In genomic region chr1:41721039-41721438, GRCh38 we compare ENCODE assay signal across 16 cellular contexts.
DNase-seq lines count a peak whose midpoint lies in the region; ATAC-seq lines count a peak whose summit lies in the region.
"Had no signal": no experiment of that assay in that cellular context is flagged by ENCODE, and none has a peak within 500 bp of the region (broad histone marks: within the 10 kb centered on the region; RNA-seq: fewer than 3 reads in every experiment).

No MANE protein-coding gene starts in this region.

- intact Hi-C loops in cardiac septum (cut with DNase I) = no loop called here

- no peaks in the 10 kb centered on the region for H3K36me3 Mint-ChIP-seq in activated T-cell treated with anti-CD3 and anti-CD28 coated beads, Interleukin-2, amount 50 U/mL, for 4 hours (ENCODE audit: insufficient read depth)
- no peaks in the 10 kb centered on the region for H3K36me3 Mint-ChIP-seq in T-cell
- no peaks in the 10 kb centered on the region for H3K36me3 Mint-ChIP-seq in stimulated activated memory B cell treated with anti-CD40 and anti-IgM and Interleukin-4, amounts not matched to agents 10 μg/mL and 1 μg/mL and 100 μg/mL, for 72 hours

- POLR2A ChIA-PET in T-cell (lab: Charles Lee) = no interaction called here

- peak overlapping the region; percentile 52 for H3K4me3 Mint-ChIP-seq in activated T-cell treated with anti-CD3 and anti-CD28 coated beads, Interleukin-2, amount 50 U/mL, for 4 hours
- H3K4me3 Mint-ChIP-seq in T-cell = peak overlapping the region; percentile 58 to 67 (median 64)
- peak overlapping the region; percentile 39 for H3K4me3 Mint-ChIP-seq in stimulated activated memory B cell treated with anti-CD40 and anti-IgM and Interleukin-4, amounts not matched to agents 10 μg/mL and 1 μg/mL and 100 μg/mL, for 72 hours
- H3K4me3 Mint-ChIP-seq: dendritic cell treated with granulocyte-macrophage colony-stimulating factor and Interleukin-4, amounts not matched to agents 40 ng/mL and 50 ng/mL, for 4 days had no signal

- H3K27ac Mint-ChIP-seq in T-cell = peak overlapping the region in 1 of 2 donors; percentile 72
- no peak overlapping the region for H3K27ac Mint-ChIP-seq in stimulated activated memory B cell treated with anti-CD40 and anti-IgM and Interleukin-4, amounts not matched to agents 10 μg/mL and 1 μg/mL and 100 μg/mL, for 72 hours
- H3K27ac Mint-ChIP-seq: dendritic cell treated with granulocyte-macrophage colony-stimulating factor and Interleukin-4, amounts not matched to agents 40 ng/mL and 50 ng/mL, for 4 days had no signal

- ATAC-seq in activated T-cell treated with anti-CD3 and anti-CD28 coated beads, Interleukin-2, amount 50 U/mL, for 4 hours = peak; percentile 64 to 75
- ATAC-seq in GM19351 (IDR thresholded peaks at IDR 0.05; ENCODE audit: unreplicated experiment) = peak; percentile 49
- no peak for ATAC-seq in T-cell (replicated peaks in 1 of 4)
- ATAC-seq in stimulated activated memory B cell treated with anti-CD40 and anti-IgM and Interleukin-4, amounts not matched to agents 10 μg/mL and 1 μg/mL and 100 μg/mL, for 72 hours = peak; percentile 54
- ATAC-seq: esophagus mucosa, left cardiac atrium, pancreas had no signal

- DNase-seq in activated T-cell treated with anti-CD3 and anti-CD28 coated beads, Interleukin-2, amount 50 U/mL, for 4 hours = no peak
- DNase-seq in activated T-cell treated with anti-CD3 and anti-CD28 coated beads, Interleukin-2, amount 50 U/mL, for 48 hours = no peak
- no peak for DNase-seq in T-cell
- no peak for DNase-seq in cardiac septum (ENCODE audit: low spot score)
- DNase-seq in 8988T = no peak
- no peak for DNase-seq in NOMO-1 (lab: John Stamatoyannopoulos, UW; ENCODE audit: unreplicated experiment in 2 of 2)
- DNase-seq: DMS153, left cardiac atrium, NCI-H1105 treated with DMSO at 0.1 percent for 48 hours, NCI-H226, OCI-M1, pancreas had no signal

- CTCF ChIA-PET in T-cell (lab: Charles Lee) = no interaction called here

- no peaks in the 10 kb centered on the region for H3K27me3 Mint-ChIP-seq in activated T-cell treated with anti-CD3 and anti-CD28 coated beads, Interleukin-2, amount 50 U/mL, for 4 hours (ENCODE audit: low read depth)
- H3K27me3 Mint-ChIP-seq in T-cell = no peaks in the 10 kb centered on the region
- H3K27me3 Mint-ChIP-seq in stimulated activated memory B cell treated with anti-CD40 and anti-IgM and Interleukin-4, amounts not matched to agents 10 μg/mL and 1 μg/mL and 100 μg/mL, for 72 hours = no peaks in the 10 kb centered on the region
- H3K27me3 Mint-ChIP-seq: dendritic cell treated with granulocyte-macrophage colony-stimulating factor and Interleukin-4, amounts not matched to agents 40 ng/mL and 50 ng/mL, for 4 days had no signal

- peaks cover 27% of the 10 kb centered on the region for H3K4me1 Mint-ChIP-seq in activated T-cell treated with anti-CD3 and anti-CD28 coated beads, Interleukin-2, amount 50 U/mL, for 4 hours (ENCODE audit: low read depth)
- peaks cover 14 to 32% (median 27%) of the 10 kb centered on the region in 3 donors for H3K4me1 Mint-ChIP-seq in T-cell
- H3K4me1 Mint-ChIP-seq in stimulated activated memory B cell treated with anti-CD40 and anti-IgM and Interleukin-4, amounts not matched to agents 10 μg/mL and 1 μg/mL and 100 μg/mL, for 72 hours = peaks cover 52% of the 10 kb centered on the region

- no peaks in the 10 kb centered on the region for H3K9me3 Mint-ChIP-seq in activated T-cell treated with anti-CD3 and anti-CD28 coated beads, Interleukin-2, amount 50 U/mL, for 4 hours
- no peaks in the 10 kb centered on the region for H3K9me3 Mint-ChIP-seq in T-cell
- H3K9me3 Mint-ChIP-seq in stimulated activated memory B cell treated with anti-CD40 and anti-IgM and Interleukin-4, amounts not matched to agents 10 μg/mL and 1 μg/mL and 100 μg/mL, for 72 hours = no peaks in the 10 kb centered on the region
- H3K9me3 Mint-ChIP-seq: dendritic cell treated with granulocyte-macrophage colony-stimulating factor and Interleukin-4, amounts not matched to agents 40 ng/mL and 50 ng/mL, for 4 days had no signal

Comparison
In these comparisons a context has a peak if more than half of its experiments do, and no peak if none do; other contexts are left out.
1. ATAC-seq: peak in activated T-cell treated with anti-CD3 and anti-CD28 coated beads, Interleukin-2, amount 50 U/mL, for 4 hours (2 of 2), GM19351 (single experiment) and stimulated activated memory B cell treated with anti-CD40 and anti-IgM and Interleukin-4, amounts not matched to agents 10 μg/mL and 1 μg/mL and 100 μg/mL, for 72 hours (single experiment); none in T-cell (0 of 4).
2. Peak in every context shown above with its lines, with median percentiles within 50 percentile points of each other: H3K4me3 Mint-ChIP-seq.